ENCODE assay signal across 1 cellular context in the genomic region with DNA sequence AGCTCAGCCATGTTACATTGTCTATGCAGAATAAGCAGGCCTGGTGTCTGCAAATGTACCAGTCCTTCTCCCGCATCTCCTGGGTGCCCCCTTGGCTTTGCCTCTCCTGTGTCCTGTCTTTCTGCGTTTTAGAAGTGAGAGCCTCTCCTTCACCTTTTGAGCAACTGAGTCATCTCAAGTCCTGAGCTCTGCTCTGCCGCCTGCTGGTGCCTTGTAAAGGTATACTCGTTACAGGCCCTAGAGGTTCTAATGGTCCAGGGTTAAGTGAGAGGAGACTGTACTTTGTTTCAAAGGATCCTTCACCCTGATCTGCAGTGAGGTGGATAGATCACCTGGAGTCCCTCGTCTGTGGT.
TF ChIP-seq lines count a peak whose summit lies in the region.

No MANE protein-coding gene starts in this region.

TF ChIP-seq in H1, 55 proteins besides CTCF, POLR2A, EP300 and RAD21:
- TF ChIP-seq EGR1 (IDR thresholded peaks at IDR 0.05; ENCODE audit: borderline replicate concordance, low read depth, low read length) (no peak), CEBPB (IDR thresholded peaks at IDR 0.05; ENCODE audit: low read depth, low read length) (no peak), NANOG (IDR thresholded peaks at IDR 0.05; ENCODE audit: insufficient read depth, low read depth, low read length, poor library complexity, severe bottlenecking) (no peak), ASH2L (IDR thresholded peaks at IDR 0.05; ENCODE audit: low read length) (no peak), HDAC6 (IDR thresholded peaks at IDR 0.05; ENCODE audit: low read depth, low read length) (no peak), TCF12 (IDR thresholded peaks at IDR 0.05; ENCODE audit: low read depth, low read length) (no peak), SIN3A (conservative IDR thresholded peaks at IDR 0.05 in 1 of 2, IDR thresholded peaks at IDR 0.05 in 1 of 2; ENCODE audit: low read depth in 1 of 2, low read length in 2 of 2) (no peak), GABPA (IDR thresholded peaks at IDR 0.05; ENCODE audit: borderline replicate concordance, insufficient read depth, low read length) (no peak), TBP (IDR thresholded peaks at IDR 0.05; ENCODE audit: low read depth, low read length) (no peak), MAFK (IDR thresholded peaks at IDR 0.05; ENCODE audit: low read depth, low read length) (no peak), TAF1 (IDR thresholded peaks at IDR 0.05; ENCODE audit: low read depth, low read length) (no peak), EZH2 (IDR thresholded peaks at IDR 0.05; ENCODE audit: low read depth, low read length, severe bottlenecking) (no peak), CBX8 (IDR thresholded peaks at IDR 0.05; ENCODE audit: borderline replicate concordance, low read depth, low read length) (no peak), CBX5 (IDR thresholded peaks at IDR 0.05; ENCODE audit: low read depth, low read length) (no peak), SP1 (IDR thresholded peaks at IDR 0.05; ENCODE audit: low read depth, low read length) (no peak), JUND (IDR thresholded peaks at IDR 0.05; ENCODE audit: low read length) (no peak), BACH1 (IDR thresholded peaks at IDR 0.05; ENCODE audit: low read length) (no peak), POU5F1 (IDR thresholded peaks at IDR 0.05; ENCODE audit: low read depth, low read length) (no peak)
- TF ChIP-seq, protein P1, sequence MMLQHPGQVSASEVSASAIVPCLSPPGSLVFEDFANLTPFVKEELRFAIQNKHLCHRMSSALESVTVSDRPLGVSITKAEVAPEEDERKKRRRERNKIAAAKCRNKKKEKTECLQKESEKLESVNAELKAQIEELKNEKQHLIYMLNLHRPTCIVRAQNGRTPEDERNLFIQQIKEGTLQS (IDR thresholded peaks at IDR 0.05; ENCODE audit: insufficient read depth, low read depth, low read length): no peak
TF ChIP-seq in H1: peak in this region for 0.
